11 cellular contexts compared by ENCODE assay signal in genomic region chr17:57915532-57915931, GRCh38.
A peak's percentile ranks its signal among the peaks of the same experiment; 100 is the strongest.
DNase-seq lines count a peak whose midpoint lies in the region; ATAC-seq lines count a peak whose summit lies in the region.
"Had no signal": no experiment of that assay in that cellular context is flagged by ENCODE, and none has a peak within 500 bp of the region (broad histone marks: within the 10 kb centered on the region; RNA-seq: fewer than 3 reads in every experiment).

No MANE protein-coding gene starts in this region.

- no peak overlapping the region for H3K27ac Mint-ChIP-seq in stimulated activated naive B cell treated with anti-CD40 and anti-IgM and Interleukin-4, amounts not matched to agents 10 μg/mL and 1 μg/mL and 100 μg/mL, for 72 hours
- H3K27ac Mint-ChIP-seq: CD4-positive, alpha-beta memory T cell had no signal

- H3K9ac ChIP-seq in HUES48 (ENCODE audit: low read depth, low read length) (no peak overlapping the region), iPS-18a (ENCODE audit: low read length) (peak overlapping the region; percentile 52)

- H3K27me3 Mint-ChIP-seq in stimulated activated naive B cell treated with anti-CD40 and anti-IgM and Interleukin-4, amounts not matched to agents 10 μg/mL and 1 μg/mL and 100 μg/mL, for 72 hours: peaks cover 30 to 40% of the 10 kb centered on the region in 2 donors

- H3K4me3 ChIP-seq in HUES48 (ENCODE audit: low read depth, low read length): no peak overlapping the region
- no peak overlapping the region for H3K4me3 ChIP-seq in iPS-18a (ENCODE audit: low read length)

- H3K36me3 ChIP-seq in HUES48 (ENCODE audit: control insufficient read depth, insufficient read depth, low read length) (no peaks in the 10 kb centered on the region), iPS-18a (ENCODE audit: control insufficient read depth, low read depth, low read length) (no peaks in the 10 kb centered on the region)

- H3K9me3 ChIP-seq in HUES48 (ENCODE audit: control insufficient read depth, insufficient read depth, low read length) (no peaks in the 10 kb centered on the region), iPS-18a (ENCODE audit: control insufficient read depth, low read depth, low read length) (no peaks in the 10 kb centered on the region)

- no peak for ATAC-seq in HG02938 (IDR thresholded peaks at IDR 0.05; ENCODE audit: unreplicated experiment)
- ATAC-seq in HG02571 (IDR thresholded peaks at IDR 0.05; ENCODE audit: unreplicated experiment): no peak
- ATAC-seq in HG02840 (IDR thresholded peaks at IDR 0.05; ENCODE audit: low FRiP score, unreplicated experiment): no peak
- no peak for ATAC-seq in stimulated activated naive B cell treated with anti-CD40 and anti-IgM and Interleukin-4, amounts not matched to agents 10 μg/mL and 1 μg/mL and 100 μg/mL, for 72 hours (replicated peaks)

- H3K4me3 Mint-ChIP-seq in stimulated activated naive B cell treated with anti-CD40 and anti-IgM and Interleukin-4, amounts not matched to agents 10 μg/mL and 1 μg/mL and 100 μg/mL, for 72 hours: no peak overlapping the region
- H3K4me3 Mint-ChIP-seq: CD4-positive, alpha-beta memory T cell had no signal

- DNase-seq in astrocyte of the hippocampus (ENCODE audit: low read depth, low spot score): peak; percentile 40
- DNase-seq in retina: peak; percentile 58
- DNase-seq in stimulated activated naive B cell treated with anti-CD40 and anti-IgM and Interleukin-4, amounts not matched to agents 10 μg/mL and 1 μg/mL and 100 μg/mL, for 72 hours: no peak
- DNase-seq: CD4-positive, alpha-beta memory T cell; MM.1S; T-helper 2 cell had no signal

- H3K27me3 ChIP-seq in HUES48 (ENCODE audit: control insufficient read depth, insufficient read depth, low read length): no peaks in the 10 kb centered on the region
- no peaks in the 10 kb centered on the region for H3K27me3 ChIP-seq in iPS-18a (ENCODE audit: control insufficient read depth, insufficient read depth, low read length)

- peak overlapping the region; percentile 74 for H3K27ac ChIP-seq in HUES48 (ENCODE audit: low read depth, low read length)
- no peak overlapping the region for H3K27ac ChIP-seq in iPS-18a (ENCODE audit: low read length)

- no peaks in the 10 kb centered on the region for H3K36me3 Mint-ChIP-seq in stimulated activated naive B cell treated with anti-CD40 and anti-IgM and Interleukin-4, amounts not matched to agents 10 μg/mL and 1 μg/mL and 100 μg/mL, for 72 hours
- H3K36me3 Mint-ChIP-seq: CD4-positive, alpha-beta memory T cell had no signal

- H3K4me1 Mint-ChIP-seq in stimulated activated naive B cell treated with anti-CD40 and anti-IgM and Interleukin-4, amounts not matched to agents 10 μg/mL and 1 μg/mL and 100 μg/mL, for 72 hours: no peaks in the 10 kb centered on the region
- H3K4me1 Mint-ChIP-seq: CD4-positive, alpha-beta memory T cell had no signal

- H3K9me3 Mint-ChIP-seq in stimulated activated naive B cell treated with anti-CD40 and anti-IgM and Interleukin-4, amounts not matched to agents 10 μg/mL and 1 μg/mL and 100 μg/mL, for 72 hours: no peaks in the 10 kb centered on the region
- H3K9me3 Mint-ChIP-seq: CD4-positive, alpha-beta memory T cell had no signal

- H3K4me1 ChIP-seq in HUES48 (ENCODE audit: control insufficient read depth, insufficient read depth, low read length) (peaks cover 56% of the 10 kb centered on the region), iPS-18a (ENCODE audit: control insufficient read depth, low read depth, low read length) (peaks cover 42% of the 10 kb centered on the region)
